ENCODE assay signal across 8 cellular contexts in genomic region chr9:113274474-113275146, GRCh38. TPM values are rescaled to one million over a fixed set of nuclear protein-coding genes. Genes with fewer than 3 reads are reported as not detected.
DNase-seq lines count a peak whose midpoint lies in the region; ATAC-seq, FAIRE-seq and TF ChIP-seq lines count a peak whose summit lies in the region.

No MANE protein-coding gene starts in this region.

- peaks cover 19% of the 10 kb centered on the region for H3K4me1 ChIP-seq in Karpas-422 (ENCODE audit: low read length)

- no peaks in the 10 kb centered on the region for H3K9me3 Mint-ChIP-seq in stimulated activated naive CD8-positive, alpha-beta T cell treated with anti-CD3 and anti-CD28 coated beads, Interleukin-15, amount 100 ng/mL, for 72 hours

- H3K27me3 Mint-ChIP-seq in stimulated activated naive CD8-positive, alpha-beta T cell treated with anti-CD3 and anti-CD28 coated beads, Interleukin-15, amount 100 ng/mL, for 72 hours: no peaks in the 10 kb centered on the region

- peak overlapping the region; percentile 65; the same call in 1 of the 2 replicates for H2AFZ ChIP-seq in Karpas-422 (ENCODE audit: low read length)

- peaks cover 37% of the 10 kb centered on the region; the same call in 1 of the 2 replicates for H3K36me3 ChIP-seq in Karpas-422 (ENCODE audit: insufficient read depth, low read length)

- DNase-seq in SHP77 (lab: John Stamatoyannopoulos, UW) (peak; percentile 58 to 64), SHP77 treated with DMSO at 0.1 percent for 48 hours (lab: John Stamatoyannopoulos, UW) (no peak), Karpas-422 (peak; percentile 85), RCC 7860 (ENCODE audit: low spot score) (peak; percentile 58), coronary artery (ENCODE audit: low spot score) (no peak), left kidney (ENCODE audit: low read depth, low spot score) (peak; percentile 85)
- DNase-seq in stimulated activated naive CD8-positive, alpha-beta T cell treated with anti-CD3 and anti-CD28 coated beads, Interleukin-15, amount 100 ng/mL, for 72 hours: peak; percentile 26 to 38

- H3K27ac Mint-ChIP-seq in stimulated activated naive CD8-positive, alpha-beta T cell treated with anti-CD3 and anti-CD28 coated beads, Interleukin-15, amount 100 ng/mL, for 72 hours: no peak overlapping the region

- H3K79me2 ChIP-seq in Karpas-422 (ENCODE audit: low read length): peaks cover 52% of the 10 kb centered on the region

- no peaks in the 10 kb centered on the region for H3K9me2 ChIP-seq in Karpas-422 (replicated peaks; ENCODE audit: insufficient read depth, low read length)

- H3K27ac ChIP-seq in Karpas-422 (ENCODE audit: low read length) (peak overlapping the region; percentile 65), coronary artery (peak overlapping the region; percentile 92 to 97)

- no peaks in the 10 kb centered on the region for H3K9me3 ChIP-seq in Karpas-422 (ENCODE audit: low read length)

- TF ChIP-seq CTCF in coronary artery (IDR thresholded peaks at IDR 0.05): no peak

- H3K27me3 ChIP-seq in Karpas-422 (ENCODE audit: low read length): no peaks in the 10 kb centered on the region

- H3K4me3 ChIP-seq in Karpas-422 (ENCODE audit: low read length): peak overlapping the region; percentile 72
- peak overlapping the region; percentile 92 for H3K4me3 ChIP-seq in coronary artery

- peak; percentile 36 for FAIRE-seq in RCC 7860 (lab: Jason Lieb, UNC)

- ATAC-seq in GM21526 (IDR thresholded peaks at IDR 0.05; ENCODE audit: low FRiP score, unreplicated experiment): peak; percentile 16
- peak; percentile 24 for ATAC-seq in stimulated activated naive CD8-positive, alpha-beta T cell treated with anti-CD3 and anti-CD28 coated beads, Interleukin-15, amount 100 ng/mL, for 72 hours

- peak overlapping the region; percentile 83 for H3K9ac ChIP-seq in Karpas-422 (ENCODE audit: low read length)

- peak overlapping the region; percentile 93 for H3K4me2 ChIP-seq in Karpas-422 (ENCODE audit: low read depth, low read length, poor library complexity, severe bottlenecking)

- no peaks in the 10 kb centered on the region for H4K20me1 ChIP-seq in Karpas-422 (ENCODE audit: insufficient read depth, low read depth, low read length)

- H3K4me3 Mint-ChIP-seq in stimulated activated naive CD8-positive, alpha-beta T cell treated with anti-CD3 and anti-CD28 coated beads, Interleukin-15, amount 100 ng/mL, for 72 hours: no peak overlapping the region

- H3K4me1 Mint-ChIP-seq in stimulated activated naive CD8-positive, alpha-beta T cell treated with anti-CD3 and anti-CD28 coated beads, Interleukin-15, amount 100 ng/mL, for 72 hours: peaks cover 26% of the 10 kb centered on the region

RNA-seq across cellular contexts. Expression of gene CDC26, which starts 0.8 kb away (rescaled TPM):
- 33.4 and 36.0 TPM in 2 replicates for total RNA-seq in Karpas-422 (2014; rRNA removed; shearing (Covaris generic); ENCODE audit: low replicate concordance)

RNA-seq across cellular contexts. Expression of gene PRPF4, which starts 0.8 kb away (rescaled TPM):
- 22.2 and 24.4 TPM in 2 replicates for total RNA-seq in Karpas-422 (2014; rRNA removed; shearing (Covaris generic); ENCODE audit: low replicate concordance)

RNA-seq across cellular contexts. Expression of gene RNF183, which starts 28.6 kb away (rescaled TPM):
- not detected in 2 replicates for total RNA-seq in Karpas-422 (2014; rRNA removed; shearing (Covaris generic); ENCODE audit: low replicate concordance)

RNA-seq across cellular contexts. Expression of gene SLC31A1, which starts 53.3 kb away (rescaled TPM):
- total RNA-seq in Karpas-422 (2014; rRNA removed; shearing (Covaris generic); ENCODE audit: low replicate concordance): 8.7 and 13.5 TPM in 2 replicates

RNA-seq across cellular contexts. Expression of gene FKBP15, which starts 53.5 kb away (rescaled TPM):
- total RNA-seq in Karpas-422 (2014; rRNA removed; shearing (Covaris generic); ENCODE audit: low replicate concordance): 23.5 and 65.1 TPM in 2 replicates

Comparison
In these comparisons a context has a peak if more than half of its experiments do, and no peak if none do; other contexts are left out.
1. DNase-seq: peak in SHP77 (2 of 2), Karpas-422 (single experiment), RCC 7860 (single experiment), left kidney (single experiment) and stimulated activated naive CD8-positive, alpha-beta T cell treated with anti-CD3 and anti-CD28 coated beads, Interleukin-15, amount 100 ng/mL, for 72 hours (2 of 2); none in SHP77 treated with DMSO at 0.1 percent for 48 hours (single experiment) and coronary artery (single experiment).